In the genomic region with DNA sequence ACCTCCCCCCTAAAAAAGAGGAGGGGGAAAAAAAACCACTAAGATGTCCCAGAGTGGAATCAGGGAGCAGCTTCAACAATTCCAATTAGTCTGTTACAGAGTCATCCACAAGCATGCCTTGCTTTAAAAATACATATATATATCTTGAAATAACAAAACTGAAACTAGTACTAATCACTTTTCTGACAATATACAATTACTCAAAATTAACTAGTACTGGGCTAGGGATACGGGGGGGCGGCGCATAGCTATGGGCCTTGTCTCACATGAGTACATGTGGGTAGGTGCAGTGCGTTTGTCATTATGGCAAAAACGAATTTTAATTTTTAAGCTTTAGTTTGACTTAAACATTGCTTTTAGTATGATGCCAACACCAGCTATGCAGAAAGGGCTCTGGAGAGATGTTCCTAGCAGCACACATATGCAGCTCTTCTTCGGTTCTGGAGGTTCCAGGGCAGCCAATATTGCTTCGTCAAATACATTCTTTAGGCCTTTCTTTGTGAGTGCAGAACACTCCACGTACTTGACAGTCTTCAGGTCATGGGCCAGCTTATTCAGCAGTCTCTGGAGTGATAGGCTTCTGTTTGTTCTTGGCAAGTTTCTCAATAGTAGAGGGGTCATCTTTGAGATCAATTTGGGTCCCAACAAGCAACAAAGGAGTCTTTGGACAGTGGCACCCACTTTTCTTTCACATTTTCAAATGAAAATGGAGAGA, we compare ENCODE assay signal across 13 cellular contexts. TPM values are rescaled to one million over a fixed set of nuclear protein-coding genes. Genes with fewer than 3 reads are reported as not detected.
A peak's percentile ranks its signal among the peaks of the same experiment; 100 is the strongest.
DNase-seq lines count a peak whose midpoint lies in the region; ATAC-seq and TF ChIP-seq lines count a peak whose summit lies in the region.
"Had no signal": no experiment of that assay in that cellular context is flagged by ENCODE, and none has a peak within 500 bp of the region (broad histone marks: within the 10 kb centered on the region; RNA-seq: fewer than 3 reads in every experiment).

No MANE protein-coding gene starts in this region.

- no peak overlapping the region for H3K4me3 Mint-ChIP-seq in activated T-helper 17 cell treated with anti-CD3 and anti-CD28 coated beads, Interleukin-2, amount 50 U/mL, for 72 hours
- H3K4me3 Mint-ChIP-seq in stimulated activated naive B cell treated with anti-CD40 and anti-IgM and Interleukin-4, amounts not matched to agents 10 μg/mL and 1 μg/mL and 100 μg/mL, for 72 hours, result no peak overlapping the region

- H3K27me3 Mint-ChIP-seq in activated T-helper 17 cell treated with anti-CD3 and anti-CD28 coated beads, Interleukin-2, amount 50 U/mL, for 72 hours, result no peaks in the 10 kb centered on the region
- H3K27me3 Mint-ChIP-seq in stimulated activated naive B cell treated with anti-CD40 and anti-IgM and Interleukin-4, amounts not matched to agents 10 μg/mL and 1 μg/mL and 100 μg/mL, for 72 hours, result no peaks in the 10 kb centered on the region

- peaks cover 15% of the 10 kb centered on the region for H3K4me1 Mint-ChIP-seq in activated T-helper 17 cell treated with anti-CD3 and anti-CD28 coated beads, Interleukin-2, amount 50 U/mL, for 72 hours
- peaks cover 20 to 47% of the 10 kb centered on the region in 2 donors for H3K4me1 Mint-ChIP-seq in stimulated activated naive B cell treated with anti-CD40 and anti-IgM and Interleukin-4, amounts not matched to agents 10 μg/mL and 1 μg/mL and 100 μg/mL, for 72 hours

- TF ChIP-seq POLR2A in right lobe of liver (IDR thresholded peaks at IDR 0.05), result no peak

- H3K27ac ChIP-seq in cardiac muscle cell (peak overlapping the region; percentile 69), right lobe of liver (peak overlapping the region in 2 of 3 donors; percentile 65 to 71)
- H3K27ac ChIP-seq: ascending aorta had no signal

- intact Hi-C loops in left cardiac atrium (cut with DNase I), result no loop called here
- intact Hi-C loops in right lobe of liver (cut with DNase I), result no loop called here

- H3K27me3 ChIP-seq in cardiac muscle cell (no peaks in the 10 kb centered on the region), right lobe of liver (no peaks in the 10 kb centered on the region)
- H3K27me3 ChIP-seq: ascending aorta had no signal

- peaks cover 41% of the 10 kb centered on the region for H3K36me3 Mint-ChIP-seq in activated T-helper 17 cell treated with anti-CD3 and anti-CD28 coated beads, Interleukin-2, amount 50 U/mL, for 72 hours (ENCODE audit: low read depth)
- peaks cover 26 to 27% of the 10 kb centered on the region in 2 donors for H3K36me3 Mint-ChIP-seq in stimulated activated naive B cell treated with anti-CD40 and anti-IgM and Interleukin-4, amounts not matched to agents 10 μg/mL and 1 μg/mL and 100 μg/mL, for 72 hours

- WGBS in right lobe of liver (ENCODE audit: insufficient coverage, low coverage, low lambda C conversion rate, missing lambda C conversion rate), result 41% methylated on average over 8 of the region's 8 CpGs

- H3K9me3 ChIP-seq in cardiac muscle cell (ENCODE audit: low read depth) (no peaks in the 10 kb centered on the region), right lobe of liver (no peaks in the 10 kb centered on the region)
- H3K9me3 ChIP-seq: ascending aorta had no signal

- DNase-seq in cardiac muscle cell (ENCODE audit: low read depth in 1 of 2, low spot score in 1 of 2) (no peak), left cardiac atrium (no peak), right lobe of liver (peak in 2 of 3 donors; percentile 26 to 50), NCI-H2227 treated with DMSO at 0.1 percent for 48 hours (lab: John Stamatoyannopoulos, UW) (no peak)
- DNase-seq in stimulated activated naive B cell treated with anti-CD40 and anti-IgM and Interleukin-4, amounts not matched to agents 10 μg/mL and 1 μg/mL and 100 μg/mL, for 72 hours, result no peak
- DNase-seq: occipital lobe; stimulated activated naive CD8-positive, alpha-beta T cell treated with anti-CD3 and anti-CD28 coated beads, Interleukin-15, Interleukin-2, amounts not matched to agents 100 U/mL and 50 U/mL, for 24 hours; T-helper 9 cell had no signal

- TF ChIP-seq CTCF in cardiac muscle cell (IDR thresholded peaks at IDR 0.05; ENCODE audit: low read depth, low read length) (no peak), right lobe of liver (IDR thresholded peaks at IDR 0.05) (no peak)

- H3K4me3 ChIP-seq in cardiac muscle cell, result no peak overlapping the region
- H3K4me3 ChIP-seq in right lobe of liver, result no peak overlapping the region
- H3K4me3 ChIP-seq: ascending aorta had no signal

- no peak overlapping the region for H3K27ac Mint-ChIP-seq in activated T-helper 17 cell treated with anti-CD3 and anti-CD28 coated beads, Interleukin-2, amount 50 U/mL, for 72 hours
- H3K27ac Mint-ChIP-seq in stimulated activated naive B cell treated with anti-CD40 and anti-IgM and Interleukin-4, amounts not matched to agents 10 μg/mL and 1 μg/mL and 100 μg/mL, for 72 hours, result peak overlapping the region; percentile 71

- H3K36me3 ChIP-seq in cardiac muscle cell (peaks cover 4% of the 10 kb centered on the region), right lobe of liver (peaks cover 0 to 15% (median 0%) of the 10 kb centered on the region in 4 donors)

- no peak for ATAC-seq in left cardiac atrium
- peak; percentile 57 for ATAC-seq in activated T-helper 17 cell treated with anti-CD3 and anti-CD28 coated beads, Interleukin-2, amount 50 U/mL, for 72 hours (replicated peaks)
- ATAC-seq in right lobe of liver, result peak in 3 of 4 donors; percentile 12 to 36 (median 14)
- ATAC-seq in stimulated activated naive B cell treated with anti-CD40 and anti-IgM and Interleukin-4, amounts not matched to agents 10 μg/mL and 1 μg/mL and 100 μg/mL, for 72 hours (replicated peaks), result no peak
- no peak for ATAC-seq in GM18867 (IDR thresholded peaks at IDR 0.05; ENCODE audit: unreplicated experiment)
- no peak for ATAC-seq in GM19328 (IDR thresholded peaks at IDR 0.05; ENCODE audit: unreplicated experiment)
- ATAC-seq: Panc1; stimulated activated naive CD8-positive, alpha-beta T cell treated with anti-CD3 and anti-CD28 coated beads, Interleukin-15, Interleukin-2, amounts not matched to agents 100 U/mL and 50 U/mL, for 24 hours had no signal

- H3K9me3 Mint-ChIP-seq in activated T-helper 17 cell treated with anti-CD3 and anti-CD28 coated beads, Interleukin-2, amount 50 U/mL, for 72 hours, result no peaks in the 10 kb centered on the region
- no peaks in the 10 kb centered on the region for H3K9me3 Mint-ChIP-seq in stimulated activated naive B cell treated with anti-CD40 and anti-IgM and Interleukin-4, amounts not matched to agents 10 μg/mL and 1 μg/mL and 100 μg/mL, for 72 hours

- H3K4me1 ChIP-seq in cardiac muscle cell (ENCODE audit: low read depth) (peaks cover 23% of the 10 kb centered on the region), right lobe of liver (peaks cover 0 to 85% (median 42%) of the 10 kb centered on the region in 4 donors)

RNA-seq across cellular contexts. Expression of a gene that starts 38.8 kb away (rescaled TPM):
- 31.0 and 39.2 TPM in 2 replicates for total RNA-seq in cardiac muscle cell
- polyA plus RNA-seq in cardiac muscle cell, result 14.3 and 17.6 TPM in 2 replicates
- total RNA-seq in left cardiac atrium, result 10 to 100 TPM; 38.8 to 45.6 TPM
- total RNA-seq in activated T-helper 17 cell treated with anti-CD3 and anti-CD28 coated beads, Interleukin-2, amount 50 U/mL, for 72 hours, result 10 to 100 TPM; 30.5 to 34.4 TPM
- 10 to 100 TPM; 32.8 to 71.4 (median 44.1) TPM for total RNA-seq in right lobe of liver

Comparison
In these comparisons a context has a peak if more than half of its experiments do, and no peak if none do; other contexts are left out.
1. DNase-seq: peak in right lobe of liver (2 of 3); none in cardiac muscle cell (0 of 2), left cardiac atrium (single experiment), stimulated activated naive B cell treated with anti-CD40 and anti-IgM and Interleukin-4, amounts not matched to agents 10 μg/mL and 1 μg/mL and 100 μg/mL, for 72 hours (single experiment) and NCI-H2227 treated with DMSO at 0.1 percent for 48 hours (single experiment).
2. ATAC-seq: peak in activated T-helper 17 cell treated with anti-CD3 and anti-CD28 coated beads, Interleukin-2, amount 50 U/mL, for 72 hours (single experiment) and right lobe of liver (3 of 4); none in left cardiac atrium (0 of 2), stimulated activated naive B cell treated with anti-CD40 and anti-IgM and Interleukin-4, amounts not matched to agents 10 μg/mL and 1 μg/mL and 100 μg/mL, for 72 hours (0 of 2), GM18867 (single experiment) and GM19328 (single experiment).